Comparison of ENCODE assay signal across 21 cellular contexts in the genomic region with DNA sequence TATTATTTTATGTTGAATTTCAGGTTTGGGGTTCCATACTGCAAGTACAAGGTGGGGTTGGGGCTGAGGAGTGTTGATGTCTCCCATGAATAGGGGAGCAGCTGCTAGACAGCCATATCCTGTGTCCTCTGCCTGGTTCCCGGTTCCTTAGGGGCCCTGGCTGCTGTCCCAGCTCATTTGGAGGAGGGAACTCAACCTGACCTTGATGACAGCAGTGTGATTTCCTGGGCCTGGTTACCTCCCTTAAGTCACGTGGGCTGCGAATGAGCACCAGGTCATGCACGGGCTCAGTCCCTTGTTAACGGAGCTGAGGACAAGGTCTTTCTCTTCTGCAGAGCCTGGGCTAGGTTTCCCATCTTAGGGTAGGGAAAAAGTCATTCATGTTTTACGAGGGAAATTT.
"Had no signal": no experiment of that assay in that cellular context is flagged by ENCODE, and none has a peak within 500 bp of the region (broad histone marks: within the 10 kb centered on the region; RNA-seq: fewer than 3 reads in every experiment).

No MANE protein-coding gene starts in this region.

- H3K4me3 ChIP-seq: ascending aorta, Peyer's patch had no signal

- H3K9me3 ChIP-seq: ascending aorta, Peyer's patch had no signal

- ATAC-seq: activated CD8-positive, alpha-beta T cell treated with anti-CD3 and anti-CD28 coated beads, Interleukin-2, amount 10 ng/mL, durations not matched to agents 7 days and 5 days; T-helper 17 cell; WTC11 had no signal

- DNase-seq: activated CD4-positive, alpha-beta T cell treated with anti-CD3 and anti-CD28 coated beads for 48 hours; activated CD4-positive, alpha-beta T cell treated with anti-CD3 and anti-CD28 coated beads, Interleukin-2, amount 50 U/mL, for 4 hours; activated CD4-positive, CD25-positive, alpha-beta regulatory T cell treated with anti-CD3 and anti-CD28 coated beads, Interleukin-2, amount 50 U/mL, for 72 hours; activated CD8-positive, alpha-beta T cell treated with anti-CD3 and anti-CD28 coated beads, Interleukin-2, amount 10 ng/mL, durations not matched to agents 7 days and 5 days; activated effector memory CD4-positive, alpha-beta T cell treated with Interleukin-2 at 50 U/mL for 16 hours; activated naive CD4-positive, alpha-beta T cell; activated T-cell treated with anti-CD3 and anti-CD28 coated beads, Interleukin-2, amount 50 U/mL, for 24 hours; amniotic stem cell; NCI-H1092; NCI-H1417; NCI-H1930; NCI-H2171 treated with DMSO at 0.1 percent for 48 hours; NCI-H226; NCI-H526; Peyer's patch; SIG-M5; T-helper 17 cell; T-helper 9 cell had no signal

- H3K4me1 ChIP-seq: ascending aorta, Peyer's patch had no signal

- H3K27me3 ChIP-seq: ascending aorta, Peyer's patch had no signal

- H3K27ac ChIP-seq: ascending aorta, KMS-11, Peyer's patch had no signal
